9 cellular contexts compared by ENCODE assay signal in genomic region chr1:201552941-201553341, GRCh38. TPM values are rescaled to one million over a fixed set of nuclear protein-coding genes. Genes with fewer than 3 reads are reported as not detected.
DNase-seq lines count a peak whose midpoint lies in the region; ATAC-seq and TF ChIP-seq lines count a peak whose summit lies in the region.
"Had no signal": no experiment of that assay in that cellular context is flagged by ENCODE, and none has a peak within 500 bp of the region (broad histone marks: within the 10 kb centered on the region; RNA-seq: fewer than 3 reads in every experiment).

No MANE protein-coding gene starts in this region.

- TF ChIP-seq CTCF in heart right ventricle (IDR thresholded peaks at IDR 0.05) = no peak

- H3K27ac Mint-ChIP-seq in dendritic cell treated with granulocyte-macrophage colony-stimulating factor and Interleukin-4, amounts not matched to agents 40 ng/mL and 50 ng/mL, for 4 days = peak overlapping the region; percentile 73

- ATAC-seq in heart right ventricle = peak in 3 of 8 donors; percentile 8 to 20 (median 8)
- ATAC-seq in aorta (ENCODE audit: low FRiP score) = peak; percentile 38

- H3K4me3 ChIP-seq in heart right ventricle = no peak overlapping the region
- H3K4me3 ChIP-seq in aorta (ENCODE audit: low read length in 2 of 2) = no peak overlapping the region

- H3K36me3 Mint-ChIP-seq in dendritic cell treated with granulocyte-macrophage colony-stimulating factor and Interleukin-4, amounts not matched to agents 40 ng/mL and 50 ng/mL, for 4 days (ENCODE audit: low read depth) = no peaks in the 10 kb centered on the region

- intact Hi-C loops in heart right ventricle (cut with DNase I) (no loop called here), cardiac septum (cut with DNase I) (no loop called here), aorta (cut with DNase I) (no loop called here)
- intact Hi-C loops in dendritic cell treated with granulocyte-macrophage colony-stimulating factor and Interleukin-4, amounts not matched to agents 40 ng/mL and 50 ng/mL, for 4 days (cut with micrococcal nuclease) = no loop called here

- no peaks in the 10 kb centered on the region for H3K9me3 Mint-ChIP-seq in dendritic cell treated with granulocyte-macrophage colony-stimulating factor and Interleukin-4, amounts not matched to agents 40 ng/mL and 50 ng/mL, for 4 days

- H3K4me1 ChIP-seq in heart right ventricle (peaks cover 11 to 82% (median 66%) of the 10 kb centered on the region in 9 donors), aorta (ENCODE audit: control insufficient read depth in 1 of 2, insufficient read depth in 2 of 2, low read length in 2 of 2) (no peaks in the 10 kb centered on the region)

- H3K27me3 ChIP-seq in heart right ventricle (no peaks in the 10 kb centered on the region), aorta (ENCODE audit: control insufficient read depth in 1 of 2, insufficient read depth in 2 of 2, low read length in 1 of 2) (no peaks in the 10 kb centered on the region)

- H3K27me3 Mint-ChIP-seq in dendritic cell treated with granulocyte-macrophage colony-stimulating factor and Interleukin-4, amounts not matched to agents 40 ng/mL and 50 ng/mL, for 4 days = peaks cover 9% of the 10 kb centered on the region

- H3K9me3 ChIP-seq in heart right ventricle (no peaks in the 10 kb centered on the region), aorta (ENCODE audit: control insufficient read depth, low read length) (no peaks in the 10 kb centered on the region)

- WGBS in heart right ventricle, 2 donors = 52 to 62% methylated on average over 5 of the region's 5 CpGs
- WGBS in aorta, 2 donors = 7 to 12% methylated on average over 5 of the region's 5 CpGs

- DNase-seq in heart right ventricle = no peak
- DNase-seq in cardiac septum (ENCODE audit: low spot score) = no peak
- DNase-seq in myocyte (ENCODE audit: low read depth) = peak; percentile 87
- no peak for DNase-seq in aorta
- DNase-seq in NCI-H226 = no peak
- no peak for DNase-seq in effector CD4-positive, alpha-beta T cell
- no peak for DNase-seq in NCI-H1417 treated with DMSO at 0.1 percent for 48 hours (lab: John Stamatoyannopoulos, UW)
- DNase-seq: NCI-H1930 had no signal

- H3K36me3 ChIP-seq in heart right ventricle (no peaks in the 10 kb centered on the region), aorta (ENCODE audit: control insufficient read depth in 1 of 2, insufficient read depth in 2 of 2, low read length in 1 of 2) (no peaks in the 10 kb centered on the region)

- peaks cover 52% of the 10 kb centered on the region for H3K4me1 Mint-ChIP-seq in dendritic cell treated with granulocyte-macrophage colony-stimulating factor and Interleukin-4, amounts not matched to agents 40 ng/mL and 50 ng/mL, for 4 days (ENCODE audit: low read depth)

- no peak overlapping the region for H3K4me3 Mint-ChIP-seq in dendritic cell treated with granulocyte-macrophage colony-stimulating factor and Interleukin-4, amounts not matched to agents 40 ng/mL and 50 ng/mL, for 4 days

- peak overlapping the region; percentile 19 to 87 (median 70) for H3K27ac ChIP-seq in heart right ventricle
- peak overlapping the region in 1 of 2 donors; percentile 18 for H3K27ac ChIP-seq in aorta (ENCODE audit: low read depth in 1 of 2, low read length in 2 of 2)

RNA-seq across cellular contexts. Expression of gene NAV1, which starts 14.0 kb away (rescaled TPM):
- 100 to 1,000 TPM in 3 of 10 donors, 10 to 100 TPM in 7; 29.5 to 111 (median 89.0) TPM for total RNA-seq in heart right ventricle
- 10 to 100 TPM; 13.7 to 61.5 TPM for polyA plus RNA-seq in heart right ventricle
- 86.6 TPM for total RNA-seq in cardiac septum
- 30.5 and 43.3 TPM in 2 replicates for total RNA-seq in myocyte
- 55.9 TPM for polyA plus RNA-seq in myocyte (2012)
- 100 to 1,000 TPM; 167 to 236 TPM for total RNA-seq in aorta
- polyA plus RNA-seq in aorta = 10 to 100 TPM in 1 of 2 donors, 1 to 10 TPM in 1; 8.3 to 33.8 TPM

RNA-seq across cellular contexts. Expression of gene CSRP1, which starts 46.0 kb away (rescaled TPM):
- total RNA-seq in heart right ventricle (100 to 1,000 TPM in 1 of 10 donors, 10 to 100 TPM in 9; 48.1 to 103 (median 58.9) TPM), cardiac septum (71.7 TPM), myocyte (184 and 198 TPM in 2 replicates), aorta (1,000 to 10,000 TPM in 1 of 2 donors, 100 to 1,000 TPM in 1; 599 to 1,490 TPM)
- polyA plus RNA-seq in heart right ventricle (100 to 1,000 TPM in 1 of 2 donors, 10 to 100 TPM in 1; 74.5 to 104 TPM), aorta (100 to 1,000 TPM; 703 to 838 TPM)
- 472 TPM for polyA plus RNA-seq in myocyte (2012)
